ENCODE assay signal across 10 cellular contexts in the genomic region with DNA sequence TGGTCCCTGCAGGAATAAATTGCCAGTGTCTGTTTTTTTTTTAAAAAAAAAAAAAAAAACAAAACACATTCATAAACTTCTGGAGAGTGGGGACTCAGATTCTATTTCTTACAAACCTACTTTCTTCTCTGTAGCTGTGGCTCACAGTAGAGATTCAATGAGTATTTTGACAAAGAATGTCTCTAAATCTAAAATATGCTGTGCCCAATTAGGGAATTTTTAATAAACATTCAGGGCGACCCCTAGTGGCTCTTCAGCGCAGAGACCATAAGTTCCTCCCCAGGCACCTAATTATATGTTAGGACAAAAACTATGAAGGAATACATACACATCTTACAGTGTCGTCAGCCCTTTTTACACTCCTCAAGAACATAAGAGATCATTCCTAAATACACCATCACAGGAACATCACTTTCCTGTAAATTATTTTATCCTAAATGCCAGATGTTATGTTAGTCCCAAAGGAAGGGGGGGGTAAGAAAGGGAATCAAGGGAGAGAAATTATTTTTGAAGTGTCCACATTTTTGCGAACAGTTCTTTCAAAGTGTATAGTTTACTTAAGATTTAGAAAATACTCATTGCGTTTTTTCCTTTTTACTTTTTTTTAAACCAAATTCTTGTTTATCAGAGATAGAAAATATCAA. TPM values are rescaled to one million over a fixed set of nuclear protein-coding genes. Genes with fewer than 3 reads are reported as not detected.
DNase-seq lines count a peak whose midpoint lies in the region; ATAC-seq and TF ChIP-seq lines count a peak whose summit lies in the region.
"Had no signal": no experiment of that assay in that cellular context is flagged by ENCODE, and none has a peak within 500 bp of the region (broad histone marks: within the 10 kb centered on the region; RNA-seq: fewer than 3 reads in every experiment).

No MANE protein-coding gene starts in this region.

- no peak for TF ChIP-seq EP300 in upper lobe of left lung (IDR thresholded peaks at IDR 0.05)

- peak; percentile 51 for DNase-seq in DMS 273 treated with DMSO at 0.1 percent for 48 hours (lab: John Stamatoyannopoulos, UW)
- DNase-seq in Jurkat, Clone E6-1 (ENCODE audit: low read depth, low spot score), result peak; percentile 35
- no peak for DNase-seq in Panc1 (ENCODE audit: low read depth, low spot score)
- peak; percentile 41 for DNase-seq in cerebellum (ENCODE audit: low spot score)
- DNase-seq in lung microvascular endothelial cell (ENCODE audit: low read depth in 2 of 2), result peak; percentile 66 to 73
- DNase-seq in upper lobe of left lung, result no peak
- no peak for DNase-seq in NCI-H226
- no peak for DNase-seq in effector memory CD4-positive, alpha-beta T cell

- POLR2A ChIA-PET in Panc1 (lab: Charles Lee), result no interaction called here

- CTCF ChIA-PET in Panc1 (lab: Charles Lee), result interaction anchor here (0.6 to 0.7 kb wide), 3 partner anchors 38 to 1574 kb away, joined by 6 to 9 read pairs (median 6); no protein-coding TSS in a partner anchor

- in situ Hi-C loops in Panc1 (cut with HindIII; ENCODE audit: low pct_unique_long_range_greater_than_20kb, low sequenced_read_pairs), result no loop called here

- ATAC-seq in Panc1 (no peak), upper lobe of left lung (ENCODE audit: low FRiP score in 2 of 2) (peak; percentile 44 to 67)

- intact Hi-C loops in Panc1 (cut with micrococcal nuclease; ENCODE audit: unreplicated experiment), result loop anchor here (1.0 kb wide), 1 partner anchor 210 kb away; no protein-coding TSS in a partner anchor

- WGBS in upper lobe of left lung, 2 donors, result 26 to 28% methylated on average over 5 of the region's 5 CpGs

- TF ChIP-seq POLR2A in upper lobe of left lung (IDR thresholded peaks at IDR 0.05), result no peak

- H3K36me3 ChIP-seq in Panc1 (ENCODE audit: control insufficient read depth, insufficient read depth, low read length), result peaks cover 7% of the 10 kb centered on the region
- peaks cover 10 to 83% (median 33%) of the 10 kb centered on the region in 4 donors for H3K36me3 ChIP-seq in upper lobe of left lung
- no peaks in the 10 kb centered on the region for H3K36me3 ChIP-seq in effector memory CD4-positive, alpha-beta T cell (ENCODE audit: control insufficient read depth, insufficient read depth, low read length)

- H3K4me1 ChIP-seq in Panc1 (ENCODE audit: control insufficient read depth, insufficient read depth, low read length) (peaks cover 57% of the 10 kb centered on the region), upper lobe of left lung (peaks cover 45 to 83% (median 63%) of the 10 kb centered on the region in 4 donors)
- no peaks in the 10 kb centered on the region for H3K4me1 ChIP-seq in effector memory CD4-positive, alpha-beta T cell (ENCODE audit: control insufficient read depth, insufficient read depth, low read length, poor library complexity, severe bottlenecking)

- H3K27me3 ChIP-seq in Panc1 (ENCODE audit: control insufficient read depth, insufficient read depth, low read length) (no peaks in the 10 kb centered on the region), upper lobe of left lung (no peaks in the 10 kb centered on the region)
- H3K27me3 ChIP-seq in effector memory CD4-positive, alpha-beta T cell (replicated peaks; ENCODE audit: control insufficient read depth, insufficient read depth, low read length, poor library complexity, severe bottlenecking), result no peaks in the 10 kb centered on the region

- no peak overlapping the region for H3K4me3 ChIP-seq in Jurkat, Clone E6-1 (ENCODE audit: low read length)
- H3K4me3 ChIP-seq in Panc1 (ENCODE audit: low read depth in 2 of 2, low read length in 2 of 2), result no peak overlapping the region
- no peak overlapping the region for H3K4me3 ChIP-seq in upper lobe of left lung
- H3K4me3 ChIP-seq in effector memory CD4-positive, alpha-beta T cell (ENCODE audit: insufficient read depth, low read depth, low read length, poor library complexity, severe bottlenecking), result no peak overlapping the region

- TF ChIP-seq CTCF in Panc1 (IDR thresholded peaks at IDR 0.05), result peak; percentile 82; the same call in 1 of the 2 replicates
- peak; percentile 57 to 81 (median 70) for TF ChIP-seq CTCF in upper lobe of left lung (IDR thresholded peaks at IDR 0.05)

- no TSS peak for BruUV-seq in Panc1 (replicated peaks; lab: Mats Ljungman, UMichigan)

- H3K9me3 ChIP-seq in Panc1 (ENCODE audit: control insufficient read depth, insufficient read depth, low read depth, low read length), result no peaks in the 10 kb centered on the region
- H3K9me3 ChIP-seq in upper lobe of left lung, result no peaks in the 10 kb centered on the region
- H3K9me3 ChIP-seq in effector memory CD4-positive, alpha-beta T cell (ENCODE audit: control insufficient read depth, low read length), result no peaks in the 10 kb centered on the region

- peak overlapping the region; percentile 99 for H3K27ac ChIP-seq in Panc1 (ENCODE audit: low read length)
- H3K27ac ChIP-seq in upper lobe of left lung, result peak overlapping the region in 2 of 4 donors; percentile 77 to 84
- H3K27ac ChIP-seq in effector memory CD4-positive, alpha-beta T cell (ENCODE audit: insufficient read depth, low read length, poor library complexity, severe bottlenecking), result no peak overlapping the region

RNA-seq across cellular contexts. Expression of gene NAA20, which starts 21.8 kb away (rescaled TPM):
- polyA plus RNA-seq in Jurkat, Clone E6-1 (2012; ENCODE audit: insufficient read depth, insufficient read length), result 118 TPM
- 65.6 TPM for total RNA-seq in Panc1 (2021; ENCODE audit: unreplicated experiment)
- polyA plus RNA-seq in Panc1 (2012; ENCODE audit: insufficient read length), result 56.9 TPM
- total RNA-seq in cerebellum, result 30.8 TPM
- total RNA-seq in lung microvascular endothelial cell, result 36.3 and 37.9 TPM in 2 replicates
- 10 to 100 TPM; 17.8 to 56.5 (median 49.4) TPM for total RNA-seq in upper lobe of left lung

RNA-seq across cellular contexts. Expression of gene CRNKL1, which starts 56.9 kb away (rescaled TPM):
- 47.6 TPM for polyA plus RNA-seq in Jurkat, Clone E6-1 (2012; ENCODE audit: insufficient read depth, insufficient read length)
- total RNA-seq in Panc1 (2021; ENCODE audit: unreplicated experiment) (16.4 TPM), cerebellum (37.6 TPM), lung microvascular endothelial cell (17.7 and 30.6 TPM in 2 replicates), upper lobe of left lung (10 to 100 TPM; 13.5 to 44.0 (median 18.4) TPM)
- 13.1 TPM for polyA plus RNA-seq in Panc1 (2012; ENCODE audit: insufficient read length)

RNA-seq across cellular contexts. Expression of gene CFAP61, which starts 57.0 kb away (rescaled TPM):
- polyA plus RNA-seq in Jurkat, Clone E6-1 (2012; ENCODE audit: insufficient read depth, insufficient read length), result not detected
- 0.28 TPM for total RNA-seq in Panc1 (2021; ENCODE audit: unreplicated experiment)
- not detected for polyA plus RNA-seq in Panc1 (2012; ENCODE audit: insufficient read length)
- total RNA-seq in cerebellum, result 5.0 TPM
- not detected in 2 replicates for total RNA-seq in lung microvascular endothelial cell
- 10 to 100 TPM in 2 of 6 donors, 1 to 10 TPM in 3, under 1 TPM in 1; 0.37 to 14.3 (median 6.1) TPM for total RNA-seq in upper lobe of left lung
- total RNA-seq: pulmonary artery endothelial cell, T-cell had no signal

Comparison
In these comparisons a context has a peak if more than half of its experiments do, and no peak if none do; other contexts are left out.
1. DNase-seq: peak in DMS 273 treated with DMSO at 0.1 percent for 48 hours (single experiment), Jurkat, Clone E6-1 (single experiment), cerebellum (single experiment) and lung microvascular endothelial cell (2 of 2); none in Panc1 (single experiment), upper lobe of left lung (0 of 2), NCI-H226 (single experiment) and effector memory CD4-positive, alpha-beta T cell (0 of 3).